ENCODE assay signal across 8 cellular contexts in the genomic region with DNA sequence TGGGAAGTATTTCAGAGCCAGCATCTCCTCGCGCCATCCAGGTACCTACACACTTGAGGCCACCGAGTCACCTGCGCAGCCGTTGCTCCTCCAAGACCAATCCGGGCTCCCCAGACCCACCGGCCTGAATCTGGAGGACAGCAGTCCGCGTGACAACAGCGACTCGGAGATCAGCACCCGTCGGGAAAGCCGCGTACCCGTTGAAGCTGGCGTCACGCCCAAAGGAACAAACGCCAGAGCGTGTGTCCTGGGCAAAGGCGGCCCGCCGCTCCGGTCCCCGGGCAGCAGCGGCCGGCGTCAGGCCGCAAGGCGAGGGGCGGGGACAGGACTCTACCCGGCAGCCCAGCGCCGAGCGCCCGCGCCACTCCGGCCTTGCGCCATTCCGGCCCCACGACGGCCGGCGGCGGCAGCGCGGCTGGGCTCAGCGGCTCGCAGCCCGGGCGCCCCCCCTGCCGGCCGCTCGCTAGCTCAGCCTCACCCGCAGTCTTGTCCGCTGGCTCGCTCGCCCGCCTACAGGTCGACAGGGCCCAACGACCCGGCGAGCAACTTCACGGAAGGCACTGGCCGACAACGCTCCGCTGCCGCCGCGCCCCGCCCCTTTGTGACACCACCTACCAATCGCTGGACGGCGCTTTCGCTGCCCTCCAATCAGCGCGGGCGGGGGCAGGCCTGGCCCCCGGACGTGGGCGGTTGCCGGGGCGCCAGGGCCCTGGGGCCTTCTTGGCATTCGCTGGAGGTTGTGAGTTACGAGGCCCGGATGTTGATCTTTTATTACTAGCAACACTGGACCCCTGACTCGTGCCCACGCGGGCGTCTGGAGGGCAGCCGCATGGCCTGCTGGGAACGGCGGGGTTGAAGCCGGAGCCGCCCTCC. TPM values are rescaled to one million over a fixed set of nuclear protein-coding genes. Genes with fewer than 3 reads are reported as not detected.
A peak's percentile ranks its signal among the peaks of the same experiment; 100 is the strongest.
DNase-seq lines count a peak whose midpoint lies in the region; ATAC-seq and TF ChIP-seq lines count a peak whose summit lies in the region.

Gene ZFAND4 (minus strand): TSS at position 572 of the 873 bp plus-strand sequence. CDS start 9,047 bp downstream, outside the sequence.

- POLR2A ChIA-PET in activated CD4-positive, alpha-beta memory T cell treated with anti-CD3 and anti-CD28 coated beads, Interleukin-2, amount 10 ng/mL, durations not matched to agents 7 days and 5 days (lab: Charles Lee): interaction anchor here (0.6 to 2.1 kb wide), 9 partner anchors 10 to 251 kb away, joined by 3 to 11 read pairs (median 5); partner anchors contain the start of gene WASHC2C

- peaks cover 0 to 3% (median 0%) of the 10 kb centered on the region in 7 donors for H3K9me3 Mint-ChIP-seq in CD14-positive monocyte
- no peaks in the 10 kb centered on the region for H3K9me3 Mint-ChIP-seq in activated CD4-positive, alpha-beta memory T cell treated with anti-CD3 and anti-CD28 coated beads, Interleukin-2, amount 10 ng/mL, durations not matched to agents 7 days and 5 days

- no peaks in the 10 kb centered on the region for H3K27me3 ChIP-seq in lung (ENCODE audit: control insufficient read depth, insufficient read depth)

- 0 to 1% methylated on average over 85 to 95 of the region's 95 CpGs for WGBS in lung, 2 donors

- intact Hi-C loops in CD14-positive monocyte (cut with micrococcal nuclease): loop anchor here (5.0 to 10.0 kb wide), 3 partner anchors 208 to 420 kb away; no protein-coding TSS in a partner anchor

- H3K4me1 Mint-ChIP-seq in CD14-positive monocyte: peaks cover 20% of the 10 kb centered on the region
- peaks cover 33% of the 10 kb centered on the region for H3K4me1 Mint-ChIP-seq in activated CD4-positive, alpha-beta memory T cell treated with anti-CD3 and anti-CD28 coated beads, Interleukin-2, amount 10 ng/mL, durations not matched to agents 7 days and 5 days

- H3K27ac Mint-ChIP-seq in CD14-positive monocyte: peak within 1 kb of the TSS; percentile 83 to 94 (median 93)
- H3K27ac Mint-ChIP-seq in activated CD4-positive, alpha-beta memory T cell treated with anti-CD3 and anti-CD28 coated beads, Interleukin-2, amount 10 ng/mL, durations not matched to agents 7 days and 5 days: peak within 1 kb of the TSS; percentile 80

- DNase-seq in CD14-positive monocyte (ENCODE audit: low spot score) (peak; percentile 97), NCI-H69 (lab: John Stamatoyannopoulos, UW) (peak; percentile 95), ecto neural progenitor cell (ENCODE audit: low spot score) (peak; percentile 98), lung (ENCODE audit: low spot score) (peak; percentile 97)
- DNase-seq in activated CD4-positive, alpha-beta memory T cell treated with anti-CD3 and anti-CD28 coated beads, Interleukin-2, amount 10 ng/mL, durations not matched to agents 7 days and 5 days: peak; percentile 96
- peak; percentile 80 to 89 (median 83) for DNase-seq in stimulated activated CD4-positive, alpha-beta T cell treated with anti-CD3 and anti-CD28 coated beads, TNF-alpha, amount 100 ng/mL, for 4 hours (ENCODE audit: low read depth in 3 of 3)

- no peaks in the 10 kb centered on the region for H3K36me3 ChIP-seq in lung (ENCODE audit: control insufficient read depth in 2 of 2, insufficient read depth in 2 of 2, low read length in 2 of 2)

- peaks cover 0 to 2% (median 0%) of the 10 kb centered on the region in 3 donors for H3K27me3 Mint-ChIP-seq in CD14-positive monocyte (ENCODE audit: low read depth in 3 of 3)
- H3K27me3 Mint-ChIP-seq in activated CD4-positive, alpha-beta memory T cell treated with anti-CD3 and anti-CD28 coated beads, Interleukin-2, amount 10 ng/mL, durations not matched to agents 7 days and 5 days: no peaks in the 10 kb centered on the region

- ATAC-seq in GM19328 (IDR thresholded peaks at IDR 0.05; ENCODE audit: unreplicated experiment) (peak; percentile 98), HG03520 (IDR thresholded peaks at IDR 0.05; ENCODE audit: unreplicated experiment) (peak; percentile 94), lung (ENCODE audit: insufficient read depth, low FRiP score) (peak; percentile 99)

- H3K4me3 ChIP-seq in lung: peak within 1 kb of the TSS; percentile 78

- H3K4me3 Mint-ChIP-seq in CD14-positive monocyte: peak within 1 kb of the TSS; percentile 87 to 93
- H3K4me3 Mint-ChIP-seq in activated CD4-positive, alpha-beta memory T cell treated with anti-CD3 and anti-CD28 coated beads, Interleukin-2, amount 10 ng/mL, durations not matched to agents 7 days and 5 days: peak within 1 kb of the TSS; percentile 92

- TF ChIP-seq CTCF in CD14-positive monocyte (IDR thresholded peaks at IDR 0.05) (peak; percentile 75), lung (IDR thresholded peaks at IDR 0.05; ENCODE audit: control extremely low read depth, extremely low read depth) (peak; percentile 64)

- H3K9me3 ChIP-seq in lung (ENCODE audit: control insufficient read depth in 2 of 2, insufficient read depth in 1 of 2, low read length in 1 of 2): peaks cover 0 to 3% of the 10 kb centered on the region in 2 donors

- no peaks in the 10 kb centered on the region for H3K36me3 Mint-ChIP-seq in CD14-positive monocyte
- peaks cover 14% of the 10 kb centered on the region for H3K36me3 Mint-ChIP-seq in activated CD4-positive, alpha-beta memory T cell treated with anti-CD3 and anti-CD28 coated beads, Interleukin-2, amount 10 ng/mL, durations not matched to agents 7 days and 5 days (ENCODE audit: low read depth)

- peak within 1 kb of the TSS; percentile 96 to 98 for H3K27ac ChIP-seq in lung (ENCODE audit: low read depth in 1 of 2, low read length in 1 of 2)

- peaks cover 2 to 6% of the 10 kb centered on the region in 2 donors for H3K4me1 ChIP-seq in lung (ENCODE audit: control insufficient read depth in 2 of 2, insufficient read depth in 2 of 2, low read length in 2 of 2)

- CTCF ChIA-PET in activated CD4-positive, alpha-beta memory T cell treated with anti-CD3 and anti-CD28 coated beads, Interleukin-2, amount 10 ng/mL, durations not matched to agents 7 days and 5 days (lab: Charles Lee): interaction anchor here (0.5 to 3.1 kb wide), 5 partner anchors 10 to 437 kb away, joined by 3 to 22 read pairs (median 8); no protein-coding TSS in a partner anchor

RNA-seq across cellular contexts. Expression of gene ZFAND4, which starts in this region (rescaled TPM):
- polyA plus RNA-seq in CD14-positive monocyte: 1 to 10 TPM; 5.1 to 5.9 TPM
- total RNA-seq in activated CD4-positive, alpha-beta memory T cell treated with anti-CD3 and anti-CD28 coated beads, Interleukin-2, amount 10 ng/mL, durations not matched to agents 7 days and 5 days: 10 to 100 TPM; 19.6 to 19.7 TPM
- total RNA-seq in lung: 10 to 100 TPM; 17.9 to 19.1 TPM
- 1 to 10 TPM; 4.4 to 5.2 TPM for polyA plus RNA-seq in lung

Comparison
In these comparisons a context has a peak if more than half of its experiments do, and no peak if none do; other contexts are left out.
1. Peak in every context shown above with its lines: DNase-seq, ATAC-seq, H3K4me3 ChIP-seq and H3K27ac ChIP-seq.